8 cellular contexts compared by ENCODE assay signal in the genomic region with DNA sequence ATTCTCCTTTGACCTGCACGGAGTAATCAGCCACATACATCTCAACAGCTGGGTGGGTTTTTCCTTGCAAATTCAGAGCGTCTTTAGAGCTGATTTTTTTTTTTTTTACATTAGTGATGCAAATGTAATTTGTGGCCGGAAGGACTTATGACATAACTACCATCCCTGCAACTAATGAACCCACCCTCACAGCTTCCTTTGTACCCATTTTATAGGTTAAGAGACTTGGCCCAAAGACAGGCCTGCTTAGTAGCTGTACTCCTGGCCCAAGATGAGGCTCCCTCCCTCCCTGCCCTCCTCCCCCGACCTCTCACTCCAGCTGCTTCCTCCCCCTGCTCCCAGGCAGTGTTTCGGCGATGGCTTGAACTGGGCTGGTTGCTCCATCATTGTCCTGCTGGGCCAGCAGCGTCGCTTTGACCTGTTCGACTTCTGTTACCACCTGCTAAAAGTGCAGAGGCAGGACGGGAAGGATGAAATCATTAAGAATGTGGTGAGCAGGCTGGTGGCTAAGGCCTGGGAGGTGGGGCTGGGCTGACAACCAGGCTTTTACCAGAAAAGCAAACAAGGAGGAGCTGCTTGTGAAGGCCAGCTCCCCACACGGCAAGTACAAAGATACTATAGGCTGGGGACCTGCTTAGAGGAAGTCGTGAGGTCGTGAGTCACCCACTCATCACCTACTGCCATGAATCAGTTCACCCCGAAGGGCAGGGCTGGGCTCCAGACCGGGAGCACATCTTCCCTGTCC.
A peak's percentile ranks its signal among the peaks of the same experiment; 100 is the strongest.
DNase-seq lines count a peak whose midpoint lies in the region; ATAC-seq and TF ChIP-seq lines count a peak whose summit lies in the region.

No MANE protein-coding gene starts in this region.

- peak overlapping the region; percentile 45; the same call in 1 of the 2 replicates for H2AFZ ChIP-seq in PC-3 (ENCODE audit: low read length)

- H3K36me3 Mint-ChIP-seq in activated naive CD4-positive, alpha-beta T cell treated with anti-CD3 and anti-CD28 coated beads, Interleukin-2, amount 50 U/mL, for 72 hours, result peaks cover 30 to 64% of the 10 kb centered on the region in 2 donors

- DNase-seq in AG10803 (ENCODE audit: low read depth), result peak; percentile 85
- peak; percentile 100 for DNase-seq in PC-3
- DNase-seq in activated naive CD4-positive, alpha-beta T cell treated with anti-CD3 and anti-CD28 coated beads, Interleukin-2, amount 50 U/mL, for 72 hours (ENCODE audit: low spot score in 2 of 2), result peak; percentile 61 to 81
- peak; percentile 42 for DNase-seq in lung (ENCODE audit: low spot score)
- DNase-seq in stimulated activated naive CD8-positive, alpha-beta T cell treated with anti-CD3 and anti-CD28 coated beads, Interleukin-15, Interleukin-2, amounts not matched to agents 100 U/mL and 50 U/mL, for 24 hours, result peak; percentile 69
- DNase-seq in GM10248 (ENCODE audit: extremely low spot score), result no peak
- DNase-seq in UCSD-AML1 (lab: John Stamatoyannopoulos, UW; ENCODE audit: unreplicated experiment), result no peak

- H3K36me3 ChIP-seq in PC-3 (ENCODE audit: low read depth, low read length) (no peaks in the 10 kb centered on the region), lung (ENCODE audit: control insufficient read depth in 2 of 2, insufficient read depth in 2 of 2, low read length in 2 of 2) (peaks cover 0 to 4% of the 10 kb centered on the region in 2 donors)

- 0 out of 2 replicates have a peak, but pooled peaks cover 6% of the 10 kb centered on the region for H3K79me2 ChIP-seq in PC-3 (ENCODE audit: low read length)

- H3K27me3 ChIP-seq in PC-3 (ENCODE audit: low read length) (no peaks in the 10 kb centered on the region), lung (ENCODE audit: control insufficient read depth, insufficient read depth) (no peaks in the 10 kb centered on the region)

- H3K9me3 Mint-ChIP-seq in activated naive CD4-positive, alpha-beta T cell treated with anti-CD3 and anti-CD28 coated beads, Interleukin-2, amount 50 U/mL, for 72 hours, result peaks cover 0 to 4% of the 10 kb centered on the region in 2 donors

- WGBS in lung, 2 donors, result 68 to 78% methylated on average over 15 of the region's 15 CpGs

- no peak for TF ChIP-seq CTCF in AG10803 (conservative IDR thresholded peaks at IDR 0.05; ENCODE audit: low read length)
- no peak for TF ChIP-seq CTCF in PC-3 (conservative IDR thresholded peaks at IDR 0.05; ENCODE audit: low read depth, low read length)
- no peak for TF ChIP-seq CTCF in lung (IDR thresholded peaks at IDR 0.05; ENCODE audit: control extremely low read depth, extremely low read depth)
- TF ChIP-seq CTCF in GM10248 (IDR thresholded peaks at IDR 0.05; ENCODE audit: control extremely low read depth, extremely low read depth, low read depth, missing control alignments), result no peak

- CTCF ChIA-PET in PC-3 (lab: Charles Lee) (interaction anchor here (0.5 to 1.2 kb wide), 6 partner anchors 13 to 353 kb away, joined by 3 to 4 read pairs (median 3); a partner anchor contains a TSS), GM10248 (lab: Yijun Ruan, JAX) (interaction anchor here (0.6 to 2.5 kb wide), 3 partner anchors 11 to 353 kb away, joined by 4 to 12 read pairs (median 4); a partner anchor contains a TSS)

- H3K4me1 ChIP-seq in PC-3 (ENCODE audit: insufficient read depth, low read length) (peaks cover 63% of the 10 kb centered on the region), lung (ENCODE audit: control insufficient read depth in 2 of 2, insufficient read depth in 2 of 2, low read length in 2 of 2) (peaks cover 1 to 4% of the 10 kb centered on the region in 2 donors)

- intact Hi-C loops in PC-3 (cut with micrococcal nuclease), result loop anchor here (1.0 to 5.0 kb wide), 5 partner anchors 18 to 217 kb away; no protein-coding TSS in a partner anchor

- peak overlapping the region; percentile 93 to 97 for H3K27ac Mint-ChIP-seq in activated naive CD4-positive, alpha-beta T cell treated with anti-CD3 and anti-CD28 coated beads, Interleukin-2, amount 50 U/mL, for 72 hours

- peak; percentile 93 for ATAC-seq in PC-3
- peak; percentile 97 to 99 for ATAC-seq in activated naive CD4-positive, alpha-beta T cell treated with anti-CD3 and anti-CD28 coated beads, Interleukin-2, amount 50 U/mL, for 72 hours
- peak; percentile 84 for ATAC-seq in lung (ENCODE audit: insufficient read depth, low FRiP score)
- peak; percentile 98 for ATAC-seq in stimulated activated naive CD8-positive, alpha-beta T cell treated with anti-CD3 and anti-CD28 coated beads, Interleukin-15, Interleukin-2, amounts not matched to agents 100 U/mL and 50 U/mL, for 24 hours
- ATAC-seq in GM18909 (IDR thresholded peaks at IDR 0.05; ENCODE audit: poor library complexity, unreplicated experiment), result no peak

- no peaks in the 10 kb centered on the region for H3K9me2 ChIP-seq in PC-3 (replicated peaks; ENCODE audit: low read length)

- H3K9ac ChIP-seq in PC-3 (ENCODE audit: low read length), result peak overlapping the region; percentile 3; the same call in 1 of the 2 replicates

- H4K20me1 ChIP-seq in PC-3 (ENCODE audit: low read length), result no peaks in the 10 kb centered on the region

- H3K27ac ChIP-seq in PC-3 (ENCODE audit: low read length) (peak overlapping the region; percentile 87), lung (ENCODE audit: low read depth in 1 of 2, low read length in 1 of 2) (no peak overlapping the region)

- H3K4me3 ChIP-seq in AG10803 (ENCODE audit: low read length) (no peak overlapping the region), PC-3 (ENCODE audit: low read length) (no peak overlapping the region), lung (no peak overlapping the region)

- H3K4me2 ChIP-seq in PC-3 (ENCODE audit: low read length), result peak overlapping the region; percentile 72

- BruUV-seq in PC-3 (replicated peaks; lab: Mats Ljungman, UMichigan), result no TSS peak

- H3K9me3 ChIP-seq in PC-3 (ENCODE audit: low read length) (no peaks in the 10 kb centered on the region), lung (ENCODE audit: control insufficient read depth in 2 of 2, insufficient read depth in 1 of 2, low read length in 1 of 2) (no peaks in the 10 kb centered on the region)

- H3F3A ChIP-seq in PC-3 (ENCODE audit: low read length, unreplicated experiment), result peaks cover 14% of the 10 kb centered on the region

- POLR2A ChIA-PET in PC-3 (lab: Charles Lee; ENCODE audit: unreplicated experiment) (interaction anchor here (0.5 to 1.0 kb wide), 3 partner anchors 19 to 70 kb away, joined by 3 to 6 read pairs (median 3); a partner anchor contains a TSS), GM10248 (lab: Yijun Ruan, JAX) (interaction anchor here (0.7 kb wide), 1 partner anchor 31 kb away, joined by 11 read pairs; no protein-coding TSS in a partner anchor)

Comparison
In these comparisons a context has a peak if more than half of its experiments do, and no peak if none do; other contexts are left out.
1. DNase-seq: peak in AG10803 (single experiment), PC-3 (single experiment), activated naive CD4-positive, alpha-beta T cell treated with anti-CD3 and anti-CD28 coated beads, Interleukin-2, amount 50 U/mL, for 72 hours (2 of 2), lung (single experiment) and stimulated activated naive CD8-positive, alpha-beta T cell treated with anti-CD3 and anti-CD28 coated beads, Interleukin-15, Interleukin-2, amounts not matched to agents 100 U/mL and 50 U/mL, for 24 hours (single experiment); none in GM10248 (single experiment) and UCSD-AML1 (single experiment).